Comparison of ENCODE assay signal across 9 cellular contexts in the genomic region with DNA sequence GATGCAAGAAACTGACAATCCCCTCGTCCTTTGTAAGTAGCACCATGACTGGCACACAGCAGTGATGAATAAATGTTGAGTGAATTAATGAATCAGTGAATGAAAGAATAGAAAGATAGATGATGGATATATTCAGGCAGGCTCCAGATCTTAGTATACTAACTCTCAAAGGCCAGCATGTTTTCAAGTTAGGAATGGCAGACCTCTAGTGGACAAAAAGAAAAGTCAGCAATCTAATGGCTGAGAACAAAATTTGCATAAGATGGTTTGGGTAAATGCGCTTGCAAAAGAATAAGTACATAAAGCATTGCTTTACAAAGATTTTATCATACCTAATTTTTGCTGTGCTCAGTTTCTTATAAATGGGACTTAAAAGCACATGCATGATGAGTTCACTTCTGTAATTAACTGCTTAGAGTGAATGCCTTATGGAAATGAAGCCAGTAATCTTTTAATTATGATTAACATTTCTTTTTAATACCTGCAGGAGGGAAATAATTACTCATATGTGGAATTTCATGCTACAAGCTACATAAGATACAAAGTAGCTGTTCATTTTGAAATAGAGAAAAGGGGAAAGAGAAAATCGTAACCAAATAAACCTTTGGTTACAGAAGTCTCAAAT.
DNase-seq lines count a peak whose midpoint lies in the region; ATAC-seq and TF ChIP-seq lines count a peak whose summit lies in the region.
"Had no signal": no experiment of that assay in that cellular context is flagged by ENCODE, and none has a peak within 500 bp of the region (broad histone marks: within the 10 kb centered on the region; RNA-seq: fewer than 3 reads in every experiment).

No MANE protein-coding gene starts in this region.

- no peak overlapping the region for H3K4me3 Mint-ChIP-seq in activated T-cell treated with anti-CD3 and anti-CD28 coated beads, Interleukin-2, amount 50 U/mL, for 4 hours
- H3K4me3 Mint-ChIP-seq: central memory CD8-positive, alpha-beta T cell had no signal

- no peak overlapping the region for H2AFZ ChIP-seq in osteoblast (ENCODE audit: low read length)

- no peak overlapping the region for H3K4me2 ChIP-seq in osteoblast (ENCODE audit: insufficient read depth, low read length)

- no peaks in the 10 kb centered on the region for H3K79me2 ChIP-seq in osteoblast (ENCODE audit: insufficient read depth, low read length)

- H3K9me3 Mint-ChIP-seq in activated T-cell treated with anti-CD3 and anti-CD28 coated beads, Interleukin-2, amount 50 U/mL, for 4 hours = no peaks in the 10 kb centered on the region
- H3K9me3 Mint-ChIP-seq: central memory CD8-positive, alpha-beta T cell had no signal

- H3K4me3 ChIP-seq in H7 (ENCODE audit: insufficient read depth, low read depth, low read length) = no peak overlapping the region
- no peak overlapping the region for H3K4me3 ChIP-seq in fibroblast of pulmonary artery (replicated peaks; ENCODE audit: low read depth, low read length)
- H3K4me3 ChIP-seq in osteoblast (ENCODE audit: insufficient read depth, low read length) = no peak overlapping the region

- H3K27me3 ChIP-seq in H7 (ENCODE audit: control insufficient read depth, insufficient read depth, low read length) (no peaks in the 10 kb centered on the region), osteoblast (ENCODE audit: insufficient read depth, low read length) (no peaks in the 10 kb centered on the region)

- H4K20me1 ChIP-seq in osteoblast (ENCODE audit: insufficient read depth, low read length) = no peaks in the 10 kb centered on the region

- DNase-seq in activated T-cell treated with anti-CD3 and anti-CD28 coated beads, Interleukin-2, amount 50 U/mL, for 4 hours = no peak
- no peak for DNase-seq in activated T-cell treated with anti-CD3 and anti-CD28 coated beads for 4 hours
- DNase-seq in H7 = peak; percentile 8
- DNase-seq in M059J (ENCODE audit: low read depth) = peak; percentile 25
- DNase-seq in SW480 (ENCODE audit: low spot score) = peak; percentile 26
- DNase-seq in fibroblast of pulmonary artery (ENCODE audit: low read depth) = peak; percentile 69
- DNase-seq in osteoblast (ENCODE audit: insufficient read length, low spot score, missing footprints) = peak; percentile 69
- no peak for DNase-seq in stimulated activated naive CD4-positive, alpha-beta T cell treated with Interleukin-2 at 50 U/mL for 16 hours (lab: John Stamatoyannopoulos, UW)

- H3K36me3 ChIP-seq in H7 (replicated peaks; ENCODE audit: control insufficient read depth, insufficient read depth, low read length) (no peaks in the 10 kb centered on the region), osteoblast (ENCODE audit: insufficient read depth, low read length) (no peaks in the 10 kb centered on the region)

- H3K4me1 Mint-ChIP-seq in activated T-cell treated with anti-CD3 and anti-CD28 coated beads, Interleukin-2, amount 50 U/mL, for 4 hours (ENCODE audit: low read depth) = peaks cover 9% of the 10 kb centered on the region

- no peaks in the 10 kb centered on the region for H3K27me3 Mint-ChIP-seq in activated T-cell treated with anti-CD3 and anti-CD28 coated beads, Interleukin-2, amount 50 U/mL, for 4 hours (ENCODE audit: low read depth)
- H3K27me3 Mint-ChIP-seq: central memory CD8-positive, alpha-beta T cell had no signal

- H3K36me3 Mint-ChIP-seq in activated T-cell treated with anti-CD3 and anti-CD28 coated beads, Interleukin-2, amount 50 U/mL, for 4 hours (ENCODE audit: insufficient read depth) = no peaks in the 10 kb centered on the region

- ATAC-seq in activated T-cell treated with anti-CD3 and anti-CD28 coated beads, Interleukin-2, amount 50 U/mL, for 4 hours = peak; percentile 66 to 70

- no peaks in the 10 kb centered on the region for H3K9me3 ChIP-seq in osteoblast (ENCODE audit: low read depth, low read length)

- TF ChIP-seq CTCF in fibroblast of pulmonary artery (IDR thresholded peaks at IDR 0.05; ENCODE audit: low read length, missing control alignments) (peak; percentile 86), osteoblast (IDR thresholded peaks at IDR 0.05; ENCODE audit: extremely low read depth, low read depth, low read length) (peak; percentile 71)

- H3K4me1 ChIP-seq in osteoblast (ENCODE audit: insufficient read depth, low read length) = no peaks in the 10 kb centered on the region

- no peak overlapping the region for H3K27ac ChIP-seq in osteoblast (ENCODE audit: low read depth, low read length)

Comparison
In these comparisons a context has a peak if more than half of its experiments do, and no peak if none do; other contexts are left out.
1. DNase-seq: peak in H7 (single experiment), M059J (single experiment), SW480 (single experiment), fibroblast of pulmonary artery (single experiment) and osteoblast (single experiment); none in activated T-cell treated with anti-CD3 and anti-CD28 coated beads, Interleukin-2, amount 50 U/mL, for 4 hours (single experiment), activated T-cell treated with anti-CD3 and anti-CD28 coated beads for 4 hours (single experiment) and stimulated activated naive CD4-positive, alpha-beta T cell treated with Interleukin-2 at 50 U/mL for 16 hours (single experiment).